Comparison of ENCODE assay signal across 20 cellular contexts in the genomic region with DNA sequence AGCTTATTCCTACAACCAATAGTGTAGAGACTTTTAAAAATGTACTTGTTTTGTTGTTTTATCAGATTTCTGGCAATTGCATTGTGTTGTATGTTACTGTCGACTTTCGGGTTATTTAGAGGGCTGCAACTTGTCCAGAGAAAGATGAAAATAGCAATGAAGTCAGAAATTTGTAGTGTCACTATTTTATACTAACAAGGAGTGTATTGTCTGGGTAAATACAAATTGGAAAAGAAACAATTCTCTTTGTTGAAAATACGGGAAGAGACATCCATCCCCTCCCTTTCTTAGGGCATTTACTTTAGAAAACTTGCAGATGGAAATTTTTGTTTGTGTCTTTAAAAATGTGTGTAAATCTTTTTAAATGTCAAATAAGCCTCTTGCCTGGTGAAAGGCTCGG.
A peak's percentile ranks its signal among the peaks of the same experiment; 100 is the strongest.
DNase-seq lines count a peak whose midpoint lies in the region; ATAC-seq, FAIRE-seq and TF ChIP-seq lines count a peak whose summit lies in the region.
"Had no signal": no experiment of that assay in that cellular context is flagged by ENCODE, and none has a peak within 500 bp of the region (broad histone marks: within the 10 kb centered on the region; RNA-seq: fewer than 3 reads in every experiment).

No MANE protein-coding gene starts in this region.

- no peak for FAIRE-seq in frontal cortex (lab: Jason Lieb, UNC)
- FAIRE-seq: GM12892, GM19239, H1 had no signal

- H3K27ac ChIP-seq in caudate nucleus (ENCODE audit: low read depth, low read length) (peak overlapping the region; percentile 84), temporal lobe (ENCODE audit: low read depth, low read length) (peak overlapping the region; percentile 46)
- H3K27ac ChIP-seq: GM23248 had no signal

- TF ChIP-seq CTCF in GM13977 (IDR thresholded peaks at IDR 0.05; ENCODE audit: extremely low read depth, insufficient read depth, missing control alignments): no peak

- no peak for DNase-seq in caudate nucleus (lab: John Stamatoyannopoulos, UW)
- DNase-seq in globus pallidus (ENCODE audit: low spot score): peak; percentile 58
- DNase-seq in putamen (ENCODE audit: low spot score): peak; percentile 30
- DNase-seq in frontal cortex (ENCODE audit: low spot score in 2 of 2): no peak
- no peak for DNase-seq in dermis blood vessel endothelial cell
- no peak for DNase-seq in GM13977 (ENCODE audit: low spot score)
- DNase-seq: C1 segment of cervical spinal cord; Calu3; CD4-positive, alpha-beta memory T cell; COR-L47; DMS53; DMS79 treated with DMSO at 0.1 percent for 48 hours; GM23248; H7; HCEC 1CT had no signal

- no peak for ATAC-seq in HG02884 (IDR thresholded peaks at IDR 0.05; ENCODE audit: unreplicated experiment)

- in situ Hi-C loops in GM13977 (cut with MboI; ENCODE audit: low pct_unique_long_range_greater_than_20kb, low sequenced_read_pairs, unreplicated experiment): no loop called here

Comparison
In these comparisons a context has a peak if more than half of its experiments do, and no peak if none do; other contexts are left out.
1. DNase-seq: peak in globus pallidus (single experiment) and putamen (single experiment); none in caudate nucleus (0 of 61), frontal cortex (0 of 2), dermis blood vessel endothelial cell (single experiment) and GM13977 (single experiment).